ENCODE assay signal across 15 cellular contexts in genomic region chr16:67043420-67043819, GRCh38. TPM values are rescaled to one million over a fixed set of nuclear protein-coding genes. Genes with fewer than 3 reads are reported as not detected.
DNase-seq lines count a peak whose midpoint lies in the region; ATAC-seq, FAIRE-seq and TF ChIP-seq lines count a peak whose summit lies in the region.
"Had no signal": no experiment of that assay in that cellular context is flagged by ENCODE, and none has a peak within 500 bp of the region (broad histone marks: within the 10 kb centered on the region; RNA-seq: fewer than 3 reads in every experiment).

No MANE protein-coding gene starts in this region.

- H3K36me3 Mint-ChIP-seq in activated T-cell treated with anti-CD3 and anti-CD28 coated beads, Interleukin-2, amount 50 U/mL, for 24 hours (ENCODE audit: low read depth) = peaks cover 74% of the 10 kb centered on the region
- peaks cover 76% of the 10 kb centered on the region for H3K36me3 Mint-ChIP-seq in activated T-helper 17 cell treated with anti-CD3 and anti-CD28 coated beads, Interleukin-2, amount 50 U/mL, for 72 hours (ENCODE audit: low read depth)
- H3K36me3 Mint-ChIP-seq in stimulated activated effector memory CD8-positive, alpha-beta T cell treated with anti-CD3 and anti-CD28 coated beads, Interleukin-12 subunit alpha, Interleukin-12 subunit beta, amount 100 ng/mL, for 72 hours = peaks cover 85% of the 10 kb centered on the region

- H3K36me3 ChIP-seq in mucosa of descending colon (ENCODE audit: low read depth) = no peaks in the 10 kb centered on the region

- no peaks in the 10 kb centered on the region for H3K9me3 ChIP-seq in mucosa of descending colon

- peak overlapping the region; percentile 7 for H3K27ac Mint-ChIP-seq in activated T-cell treated with anti-CD3 and anti-CD28 coated beads, Interleukin-2, amount 50 U/mL, for 24 hours
- H3K27ac Mint-ChIP-seq in activated T-helper 17 cell treated with anti-CD3 and anti-CD28 coated beads, Interleukin-2, amount 50 U/mL, for 72 hours = peak overlapping the region; percentile 59
- H3K27ac Mint-ChIP-seq in stimulated activated effector memory CD8-positive, alpha-beta T cell treated with anti-CD3 and anti-CD28 coated beads, Interleukin-12 subunit alpha, Interleukin-12 subunit beta, amount 100 ng/mL, for 72 hours = no peak overlapping the region
- H3K27ac Mint-ChIP-seq: B cell, GM23338, H9 had no signal

- TF ChIP-seq CTCF in mucosa of descending colon (IDR thresholded peaks at IDR 0.05) = no peak

- DNase-seq in activated T-cell treated with anti-CD3 and anti-CD28 coated beads, Interleukin-2, amount 50 U/mL, for 24 hours = no peak
- no peak for DNase-seq in activated T-cell treated with anti-CD3 and anti-CD28 coated beads, Interleukin-2, amount 50 U/mL, for 1 hour
- DNase-seq in H54 (ENCODE audit: insufficient read length, low spot score) (no peak), mucosa of descending colon (no peak)
- DNase-seq in stimulated activated effector memory CD8-positive, alpha-beta T cell treated with anti-CD3 and anti-CD28 coated beads, Interleukin-12 subunit alpha, Interleukin-12 subunit beta, amount 100 ng/mL, for 72 hours (ENCODE audit: low spot score in 2 of 2) = no peak
- no peak for DNase-seq in stimulated activated CD4-positive, alpha-beta T cell treated with anti-CD3 and anti-CD28 coated beads, Interleukin-2, amount 100 ng/mL, for 24 hours
- DNase-seq: C1 segment of cervical spinal cord; CD4-positive, alpha-beta memory T cell; DMS79; H9 had no signal

- intact Hi-C loops in mucosa of descending colon (cut with DNase I, micrococcal nuclease) = no loop called here

- H3K9me3 Mint-ChIP-seq in activated T-cell treated with anti-CD3 and anti-CD28 coated beads, Interleukin-2, amount 50 U/mL, for 24 hours = no peaks in the 10 kb centered on the region
- no peaks in the 10 kb centered on the region for H3K9me3 Mint-ChIP-seq in activated T-helper 17 cell treated with anti-CD3 and anti-CD28 coated beads, Interleukin-2, amount 50 U/mL, for 72 hours
- H3K9me3 Mint-ChIP-seq in stimulated activated effector memory CD8-positive, alpha-beta T cell treated with anti-CD3 and anti-CD28 coated beads, Interleukin-12 subunit alpha, Interleukin-12 subunit beta, amount 100 ng/mL, for 72 hours = no peaks in the 10 kb centered on the region
- H3K9me3 Mint-ChIP-seq: CD4-positive, alpha-beta memory T cell; GM23338; H9 had no signal

- no peak for TF ChIP-seq POLR2A in H54 (IDR thresholded peaks at IDR 0.05; ENCODE audit: low read depth, low read length)

- peak; percentile 58 for FAIRE-seq in H54 (lab: Jason Lieb, UNC)
- FAIRE-seq: A204.1, GM12891 had no signal

- ATAC-seq in activated T-helper 17 cell treated with anti-CD3 and anti-CD28 coated beads, Interleukin-2, amount 50 U/mL, for 72 hours (replicated peaks) = peak; percentile 47
- peak; percentile 64 for ATAC-seq in stimulated activated effector memory CD8-positive, alpha-beta T cell treated with anti-CD3 and anti-CD28 coated beads, Interleukin-12 subunit alpha, Interleukin-12 subunit beta, amount 100 ng/mL, for 72 hours
- ATAC-seq in mucosa of descending colon = no peak
- ATAC-seq: GM23338 had no signal

- H3K4me3 ChIP-seq in mucosa of descending colon = no peak overlapping the region
- H3K4me3 ChIP-seq: GM23338 had no signal

- no peaks in the 10 kb centered on the region for H3K4me1 ChIP-seq in mucosa of descending colon (ENCODE audit: low read depth)

- no peak overlapping the region for H3K4me3 Mint-ChIP-seq in activated T-cell treated with anti-CD3 and anti-CD28 coated beads, Interleukin-2, amount 50 U/mL, for 24 hours
- no peak overlapping the region for H3K4me3 Mint-ChIP-seq in activated T-helper 17 cell treated with anti-CD3 and anti-CD28 coated beads, Interleukin-2, amount 50 U/mL, for 72 hours
- no peak overlapping the region for H3K4me3 Mint-ChIP-seq in stimulated activated effector memory CD8-positive, alpha-beta T cell treated with anti-CD3 and anti-CD28 coated beads, Interleukin-12 subunit alpha, Interleukin-12 subunit beta, amount 100 ng/mL, for 72 hours
- H3K4me3 Mint-ChIP-seq: B cell; CD4-positive, alpha-beta memory T cell; GM23338; H9 had no signal

- H3K27me3 Mint-ChIP-seq in activated T-cell treated with anti-CD3 and anti-CD28 coated beads, Interleukin-2, amount 50 U/mL, for 24 hours = no peaks in the 10 kb centered on the region
- H3K27me3 Mint-ChIP-seq in activated T-helper 17 cell treated with anti-CD3 and anti-CD28 coated beads, Interleukin-2, amount 50 U/mL, for 72 hours = no peaks in the 10 kb centered on the region
- H3K27me3 Mint-ChIP-seq: B cell; CD4-positive, alpha-beta memory T cell had no signal

- H3K4me1 Mint-ChIP-seq in activated T-cell treated with anti-CD3 and anti-CD28 coated beads, Interleukin-2, amount 50 U/mL, for 24 hours (ENCODE audit: low read depth) = peaks cover 44% of the 10 kb centered on the region
- H3K4me1 Mint-ChIP-seq in activated T-helper 17 cell treated with anti-CD3 and anti-CD28 coated beads, Interleukin-2, amount 50 U/mL, for 72 hours = peaks cover 33% of the 10 kb centered on the region
- H3K4me1 Mint-ChIP-seq in stimulated activated effector memory CD8-positive, alpha-beta T cell treated with anti-CD3 and anti-CD28 coated beads, Interleukin-12 subunit alpha, Interleukin-12 subunit beta, amount 100 ng/mL, for 72 hours = peaks cover 43% of the 10 kb centered on the region

RNA-seq across cellular contexts. Expression of gene CBFB, which starts 14.5 kb away (rescaled TPM):
- 100 to 1,000 TPM; 115 to 214 TPM for total RNA-seq in activated T-helper 17 cell treated with anti-CD3 and anti-CD28 coated beads, Interleukin-2, amount 50 U/mL, for 72 hours
- 10 to 100 TPM; 26.3 to 35.5 (median 26.8) TPM for total RNA-seq in mucosa of descending colon

RNA-seq across cellular contexts. Expression of gene CES4A, which starts 55.0 kb away (rescaled TPM):
- 10 to 100 TPM; 18.3 to 43.5 TPM for total RNA-seq in activated T-helper 17 cell treated with anti-CD3 and anti-CD28 coated beads, Interleukin-2, amount 50 U/mL, for 72 hours
- total RNA-seq in mucosa of descending colon = 10 to 100 TPM in 1 of 3 donors, 1 to 10 TPM in 2; 6.3 to 10.1 (median 8.3) TPM
